9 cellular contexts compared by ENCODE assay signal in genomic region chr4:42655248-42655647, GRCh38. TPM values are rescaled to one million over a fixed set of nuclear protein-coding genes. Genes with fewer than 3 reads are reported as not detected.
A peak's percentile ranks its signal among the peaks of the same experiment; 100 is the strongest.
DNase-seq lines count a peak whose midpoint lies in the region; ATAC-seq, FAIRE-seq and TF ChIP-seq lines count a peak whose summit lies in the region.
"Had no signal": no experiment of that assay in that cellular context is flagged by ENCODE, and none has a peak within 500 bp of the region (broad histone marks: within the 10 kb centered on the region; RNA-seq: fewer than 3 reads in every experiment).

No MANE protein-coding gene starts in this region.

- no peak for FAIRE-seq in HTR-8/SVneo (lab: Jason Lieb, UNC)
- no peak for FAIRE-seq in GM19239 (lab: Jason Lieb, UNC)

- H3K36me3 Mint-ChIP-seq in osteocyte (ENCODE audit: unreplicated experiment) = no peaks in the 10 kb centered on the region

- H3K27ac Mint-ChIP-seq in osteocyte (ENCODE audit: unreplicated experiment) = no peak overlapping the region

- no peak for TF ChIP-seq POLR2A in vagina (IDR thresholded peaks at IDR 0.05)

- H3K9me3 ChIP-seq in vagina = no peaks in the 10 kb centered on the region

- H3K27ac ChIP-seq in caudate nucleus (ENCODE audit: low read depth, low read length) (peak overlapping the region; percentile 85), vagina (no peak overlapping the region)

- no peaks in the 10 kb centered on the region for H3K27me3 ChIP-seq in vagina

- intact Hi-C loops in vagina (cut with DNase I) = no loop called here

- peaks cover 23% of the 10 kb centered on the region for H3K4me1 Mint-ChIP-seq in osteocyte (ENCODE audit: unreplicated experiment)

- TF ChIP-seq CTCF in osteocyte (IDR thresholded peaks at IDR 0.05) (no peak), vagina (IDR thresholded peaks at IDR 0.05) (no peak)

- DNase-seq in DMS53 (lab: John Stamatoyannopoulos, UW) (peak; percentile 34), caudate nucleus (lab: John Stamatoyannopoulos, UW) (no peak), osteocyte (ENCODE audit: extremely low spot score, unreplicated experiment) (no peak), vagina (ENCODE audit: extremely low spot score in 2 of 2) (no peak), HTR-8/SVneo (ENCODE audit: insufficient read length, low spot score) (no peak), GM19239 (ENCODE audit: insufficient read length, low spot score) (no peak)
- no peak for DNase-seq in Jurkat, Clone E6-1 (ENCODE audit: low read depth, low spot score)
- DNase-seq: SHP77 had no signal

- H3K4me3 ChIP-seq in Jurkat, Clone E6-1 (ENCODE audit: low read length) = peak overlapping the region; percentile 76
- peak overlapping the region in 1 of 2 donors; percentile 90 for H3K4me3 ChIP-seq in vagina

- no peaks in the 10 kb centered on the region for H3K36me3 ChIP-seq in vagina

- H3K27me3 Mint-ChIP-seq in osteocyte (ENCODE audit: unreplicated experiment) = peaks cover 9% of the 10 kb centered on the region

- H3K4me3 Mint-ChIP-seq in osteocyte (ENCODE audit: unreplicated experiment) = peak overlapping the region; percentile 85

- no peaks in the 10 kb centered on the region for H3K9me3 Mint-ChIP-seq in osteocyte (ENCODE audit: unreplicated experiment)

- H3K4me1 ChIP-seq in vagina = peaks cover 28% of the 10 kb centered on the region

- ATAC-seq in GM18502 (IDR thresholded peaks at IDR 0.05; ENCODE audit: poor library complexity, unreplicated experiment) = no peak

RNA-seq across cellular contexts. Expression of gene ATP8A1, which starts 1.7 kb away (rescaled TPM):
- polyA plus RNA-seq in Jurkat, Clone E6-1 (2012; ENCODE audit: insufficient read depth, insufficient read length) = 8.8 TPM
- total RNA-seq in osteocyte = 2.4 and 3.2 TPM in 2 replicates
- total RNA-seq in vagina = 10.8 TPM
